11 cellular contexts compared by ENCODE assay signal in genomic region chr18:25814841-25815458, GRCh38.
DNase-seq lines count a peak whose midpoint lies in the region; ATAC-seq, FAIRE-seq and TF ChIP-seq lines count a peak whose summit lies in the region.
"Had no signal": no experiment of that assay in that cellular context is flagged by ENCODE, and none has a peak within 500 bp of the region (broad histone marks: within the 10 kb centered on the region; RNA-seq: fewer than 3 reads in every experiment).

No MANE protein-coding gene starts in this region.

- no peak overlapping the region for H3K9ac ChIP-seq in astrocyte (ENCODE audit: low read length)

- no peak for TF ChIP-seq CTCF in astrocyte (IDR thresholded peaks at IDR 0.05; ENCODE audit: insufficient read depth, low read depth, low read length)

- no peak overlapping the region for H2AFZ ChIP-seq in astrocyte (ENCODE audit: low read depth, low read length)

- peaks cover 13% of the 10 kb centered on the region for H3K4me1 Mint-ChIP-seq in astrocyte (ENCODE audit: low read depth, unreplicated experiment)
- H3K4me1 Mint-ChIP-seq in T-helper 17 cell = peaks cover 5% of the 10 kb centered on the region

- no peak overlapping the region for H3K4me2 ChIP-seq in astrocyte (ENCODE audit: low read length)

- H4K20me1 ChIP-seq in astrocyte (ENCODE audit: insufficient read depth, low read length) = no peaks in the 10 kb centered on the region

- H3K36me3 Mint-ChIP-seq in astrocyte (ENCODE audit: low read depth, unreplicated experiment) (no peaks in the 10 kb centered on the region), T-helper 17 cell (ENCODE audit: low read depth) (no peaks in the 10 kb centered on the region)
- H3K36me3 Mint-ChIP-seq: naive B cell had no signal

- H3K4me1 ChIP-seq in astrocyte (ENCODE audit: insufficient read depth, low read length) = no peaks in the 10 kb centered on the region

- FAIRE-seq in GM18507 (lab: Jason Lieb, UNC) (peak; percentile 94), astrocyte (lab: Jason Lieb, UNC) (no peak)

- no peaks in the 10 kb centered on the region for H3K79me2 ChIP-seq in astrocyte (ENCODE audit: insufficient read depth, low read length)

- H3K4me3 Mint-ChIP-seq in astrocyte (ENCODE audit: unreplicated experiment) (no peak overlapping the region), T-helper 17 cell (no peak overlapping the region)

- H3K4me3 ChIP-seq in astrocyte (ENCODE audit: insufficient read depth, low read depth, low read length) = no peak overlapping the region

- H3K9me3 Mint-ChIP-seq in astrocyte (ENCODE audit: unreplicated experiment) = no peaks in the 10 kb centered on the region

- H3K36me3 ChIP-seq in astrocyte (ENCODE audit: insufficient read depth, low read length) = no peaks in the 10 kb centered on the region

- H3K9me3 ChIP-seq in astrocyte (ENCODE audit: insufficient read depth, low read depth, low read length) (no peaks in the 10 kb centered on the region), T-helper 17 cell (ENCODE audit: control insufficient read depth, low read length, poor library complexity, severe bottlenecking) (no peaks in the 10 kb centered on the region)

- H3K27me3 ChIP-seq in astrocyte (ENCODE audit: insufficient read depth, low read length) = no peaks in the 10 kb centered on the region

- ATAC-seq in GM19468 (IDR thresholded peaks at IDR 0.05; ENCODE audit: extremely low read depth, unreplicated experiment) (peak; percentile 82), HG03103 (IDR thresholded peaks at IDR 0.05; ENCODE audit: low read depth, unreplicated experiment) (peak; percentile 73), T-helper 17 cell (no peak)

- DNase-seq in GM18507 (ENCODE audit: extremely low spot score, insufficient read length, low read depth) = peak; percentile 32
- DNase-seq in astrocyte (ENCODE audit: low read depth) = no peak
- no peak for DNase-seq in T1000 (lab: John Stamatoyannopoulos, UW)
- no peak for DNase-seq in T-helper 17 cell
- DNase-seq in HuH-7.5 (ENCODE audit: low spot score) = no peak
- DNase-seq in NAMALWA (ENCODE audit: low spot score) = no peak
- DNase-seq: GF-D8, Karpas-422, naive B cell had no signal

- no peak overlapping the region for H3K27ac ChIP-seq in astrocyte (ENCODE audit: low read depth, low read length)

- peak overlapping the region; percentile 36 for H3K27ac Mint-ChIP-seq in astrocyte (ENCODE audit: unreplicated experiment)
- no peak overlapping the region for H3K27ac Mint-ChIP-seq in T-helper 17 cell

- H3K27me3 Mint-ChIP-seq in astrocyte (ENCODE audit: low read depth, unreplicated experiment) = no peaks in the 10 kb centered on the region
- H3K27me3 Mint-ChIP-seq in T-helper 17 cell = peaks cover 11% of the 10 kb centered on the region
